11 cellular contexts compared by ENCODE assay signal in the genomic region with DNA sequence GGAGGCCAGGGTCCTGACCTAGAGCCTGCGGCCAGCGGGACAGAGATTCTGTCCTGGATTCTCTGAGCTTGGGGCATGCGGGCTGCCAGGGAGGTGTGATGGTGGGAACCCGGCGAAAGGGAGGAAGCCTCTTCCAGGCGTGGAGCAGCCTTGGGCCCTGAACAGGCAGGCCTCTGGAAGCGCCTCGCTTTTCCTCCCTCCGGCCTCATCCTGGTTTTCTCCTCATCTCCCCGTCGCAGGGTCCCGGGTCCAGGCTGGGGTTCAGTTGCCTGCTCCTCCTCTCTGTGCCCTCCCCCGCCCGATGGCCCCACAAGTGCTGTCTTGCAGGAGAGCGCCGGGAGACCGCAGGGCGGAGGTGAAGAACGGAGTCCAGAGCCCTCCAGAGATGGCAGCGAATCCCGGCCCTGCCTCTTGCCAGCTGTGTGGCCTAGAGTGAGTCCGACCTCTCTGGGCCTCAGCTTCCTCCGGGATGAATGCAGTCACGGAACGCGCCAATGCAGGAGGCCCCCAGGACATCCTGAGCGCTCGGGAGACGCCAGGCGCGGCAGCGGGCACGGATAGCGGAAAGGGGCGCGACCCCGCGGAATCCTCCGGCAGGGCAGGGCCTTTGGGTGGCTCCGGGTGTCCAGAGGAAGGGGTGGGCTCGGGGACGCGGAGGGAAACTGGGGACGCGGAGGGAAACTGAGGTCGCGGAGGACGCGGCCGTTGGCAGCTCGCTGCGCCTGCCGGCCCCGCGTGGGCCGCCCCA. TPM values are rescaled to one million over a fixed set of nuclear protein-coding genes. Genes with fewer than 3 reads are reported as not detected.
DNase-seq lines count a peak whose midpoint lies in the region; ATAC-seq and TF ChIP-seq lines count a peak whose summit lies in the region.
"Had no signal": no experiment of that assay in that cellular context is flagged by ENCODE, and none has a peak within 500 bp of the region (broad histone marks: within the 10 kb centered on the region; RNA-seq: fewer than 3 reads in every experiment).

No MANE protein-coding gene starts in this region.

- H3K79me2 ChIP-seq in hepatocyte, result no peaks in the 10 kb centered on the region

- no peak for ATAC-seq in GM21367 (IDR thresholded peaks at IDR 0.05; ENCODE audit: unreplicated experiment)

- TF ChIP-seq POLR2A in spleen (IDR thresholded peaks at IDR 0.05), result no peak

- peak; percentile 8 for DNase-seq in NCI-H1436 (lab: John Stamatoyannopoulos, UW)
- DNase-seq in NCI-H1436 treated with DMSO at 0.1 percent for 48 hours (lab: John Stamatoyannopoulos, UW), result no peak
- peak; percentile 21 to 25 for DNase-seq in activated T-cell treated with anti-CD3 and anti-CD28 coated beads, Interleukin-2, amount 50 U/mL, for 48 hours
- DNase-seq in hepatocyte (ENCODE audit: low spot score), result no peak
- DNase-seq in spleen, result peak; percentile 66
- DNase-seq in GM13976 (ENCODE audit: low spot score), result no peak
- no peak for DNase-seq in inferior parietal cortex (ENCODE audit: extremely low spot score)

- intact Hi-C loops in spleen (cut with DNase I; ENCODE audit: low total_unique reads), result no loop called here

- no peak for TF ChIP-seq CTCF in hepatocyte (IDR thresholded peaks at IDR 0.05; ENCODE audit: poor library complexity)
- TF ChIP-seq CTCF in spleen (IDR thresholded peaks at IDR 0.05 in 8 of 11, conservative IDR thresholded peaks at IDR 0.05 in 3 of 11), result no peak
- no peak for TF ChIP-seq CTCF in GM13976 (IDR thresholded peaks at IDR 0.05; ENCODE audit: borderline replicate concordance, control extremely low read depth, extremely low read depth, insufficient read depth, missing control alignments)

- H3K36me3 ChIP-seq in hepatocyte (replicated peaks; ENCODE audit: insufficient read depth, low read depth) (no peaks in the 10 kb centered on the region), spleen (no peaks in the 10 kb centered on the region)

- 27% methylated on average over 39 of the region's 56 CpGs for WGBS in hepatocyte (ENCODE audit: low lambda C conversion rate, missing lambda C conversion rate)
- WGBS in spleen, 5 donors, result 14 to 33% (median 19%) methylated on average over 21 to 56 of the region's 56 CpGs

- no peak overlapping the region for H2AFZ ChIP-seq in hepatocyte

- H3K9me3 ChIP-seq in hepatocyte (ENCODE audit: low read depth) (no peaks in the 10 kb centered on the region), spleen (no peaks in the 10 kb centered on the region)

- H3K27me3 ChIP-seq in hepatocyte (peaks cover 51% of the 10 kb centered on the region), spleen (replicated peaks in 1 of 7) (peaks cover 2 to 71% (median 28%) of the 10 kb centered on the region in 7 donors)

- H3K4me2 ChIP-seq in hepatocyte, result peak overlapping the region; percentile 86

- H3K4me1 ChIP-seq in hepatocyte (ENCODE audit: insufficient read depth) (peaks cover 4% of the 10 kb centered on the region), spleen (peaks cover 10 to 41% (median 21%) of the 10 kb centered on the region in 6 donors)

- H3K4me3 ChIP-seq in hepatocyte (peak overlapping the region; percentile 55), spleen (peak overlapping the region; percentile 31 to 71 (median 44))
- H3K4me3 ChIP-seq: K562 had no signal

- no peaks in the 10 kb centered on the region for H4K20me1 ChIP-seq in hepatocyte (ENCODE audit: insufficient read depth, poor library complexity, severe bottlenecking)

- no peaks in the 10 kb centered on the region for H3K9me2 ChIP-seq in hepatocyte (replicated peaks; ENCODE audit: insufficient read depth)

- in situ Hi-C loops in GM13976 (cut with MboI; ENCODE audit: low sequenced_read_pairs, unreplicated experiment), result no loop called here

- H3K27ac ChIP-seq in hepatocyte (no peak overlapping the region), spleen (no peak overlapping the region)
- H3K27ac ChIP-seq: C4-2B had no signal

RNA-seq across cellular contexts. Expression of a gene that starts 0.6 kb away (rescaled TPM):
- total RNA-seq in hepatocyte (35.6 and 36.7 TPM in 2 replicates), spleen (10 to 100 TPM; 17.8 to 25.2 (median 22.3) TPM)
- polyA plus RNA-seq in hepatocyte (22.0 and 25.8 TPM in 2 replicates), spleen (1 to 10 TPM; 5.5 to 8.9 (median 5.8) TPM)
- total RNA-seq: dermis microvascular lymphatic vessel endothelial cell had no signal

Comparison
In these comparisons a context has a peak if more than half of its experiments do, and no peak if none do; other contexts are left out.
1. DNase-seq: peak in NCI-H1436 (single experiment), activated T-cell treated with anti-CD3 and anti-CD28 coated beads, Interleukin-2, amount 50 U/mL, for 48 hours (2 of 2) and spleen (single experiment); none in NCI-H1436 treated with DMSO at 0.1 percent for 48 hours (single experiment), hepatocyte (single experiment), GM13976 (single experiment) and inferior parietal cortex (single experiment).